Comparison of ENCODE assay signal across 23 cellular contexts in the genomic region with DNA sequence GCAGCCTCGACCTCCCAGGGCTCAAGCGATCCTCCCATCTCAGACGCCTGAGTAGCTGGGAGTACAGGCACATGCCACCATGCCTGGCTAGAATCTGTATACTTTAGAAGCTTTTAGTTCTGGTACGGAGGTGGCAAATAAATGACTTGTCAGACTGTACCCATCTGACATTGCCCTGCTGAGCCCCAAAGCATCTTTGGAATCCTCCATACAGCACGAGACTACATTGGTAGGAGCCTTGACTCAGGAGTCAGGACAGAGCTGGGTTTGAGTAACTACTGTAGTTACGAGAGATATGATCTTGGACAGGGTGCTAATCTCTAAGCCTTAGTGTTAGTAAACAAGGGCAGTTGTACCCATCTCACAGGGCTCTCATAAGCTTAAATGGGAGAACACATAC.
"Had no signal": no experiment of that assay in that cellular context is flagged by ENCODE, and none has a peak within 500 bp of the region (broad histone marks: within the 10 kb centered on the region; RNA-seq: fewer than 3 reads in every experiment).

No MANE protein-coding gene starts in this region.

- H3K79me2 ChIP-seq: hepatocyte had no signal

- H2AFZ ChIP-seq: hepatocyte had no signal

- H3K4me3 ChIP-seq: colonic mucosa, coronary artery, dorsolateral prefrontal cortex, esophagus squamous epithelium, gastrocnemius medialis, heart left ventricle, heart right ventricle, hepatocyte had no signal

- H3K4me1 ChIP-seq: colonic mucosa, foreskin keratinocyte had no signal

- H3K27me3 ChIP-seq: colonic mucosa, dorsolateral prefrontal cortex, esophagus squamous epithelium, foreskin keratinocyte, gastrocnemius medialis, heart left ventricle, heart right ventricle had no signal

- ATAC-seq: effector memory CD8-positive, alpha-beta T cell; esophagus mucosa; foreskin keratinocyte; gastrocnemius medialis; heart left ventricle; heart right ventricle had no signal

- H3K4me2 ChIP-seq: hepatocyte had no signal

- DNase-seq: colonic mucosa; cortex of kidney; dermis blood vessel endothelial cell; dorsolateral prefrontal cortex; effector CD4-positive, alpha-beta T cell; effector CD8-positive, alpha-beta T cell; effector memory CD4-positive, alpha-beta T cell; effector memory CD8-positive, alpha-beta T cell; endodermal cell; erythroblast; esophagus squamous epithelium; foreskin fibroblast; foreskin keratinocyte; foreskin melanocyte; gastrocnemius medialis; glutamatergic neuron; head of caudate nucleus; heart left ventricle; heart right ventricle had no signal

- H3K9me3 ChIP-seq: colonic mucosa, esophagus squamous epithelium, gastrocnemius medialis, heart left ventricle, heart right ventricle had no signal

- H3K36me3 ChIP-seq: colonic mucosa, esophagus squamous epithelium, gastrocnemius medialis, heart left ventricle, heart right ventricle had no signal

- H3K27ac ChIP-seq: colonic mucosa, coronary artery, dorsolateral prefrontal cortex, epithelial cell of prostate, foreskin keratinocyte, gastrocnemius medialis, heart left ventricle, hepatocyte had no signal
